ENCODE assay signal across 9 cellular contexts in genomic region chr19:2171349-2172145, GRCh38. TPM values are rescaled to one million over a fixed set of nuclear protein-coding genes. Genes with fewer than 3 reads are reported as not detected.
A peak's percentile ranks its signal among the peaks of the same experiment; 100 is the strongest.
DNase-seq lines count a peak whose midpoint lies in the region; ATAC-seq and TF ChIP-seq lines count a peak whose summit lies in the region.
"Had no signal": no experiment of that assay in that cellular context is flagged by ENCODE, and none has a peak within 500 bp of the region (broad histone marks: within the 10 kb centered on the region; RNA-seq: fewer than 3 reads in every experiment).

No MANE protein-coding gene starts in this region.

- peaks cover 100% of the 10 kb centered on the region for H3K79me2 ChIP-seq in KMS-11 (ENCODE audit: insufficient read depth, low read depth)

- CTCF ChIA-PET in CD4-positive, alpha-beta memory T cell (lab: Charles Lee; ENCODE audit: partially characterized antibody), result interaction anchor here (0.7 to 4.0 kb wide), 4 partner anchors 15 to 126 kb away, joined by 3 to 24 read pairs (median 4); no protein-coding TSS in a partner anchor

- peaks cover 49% of the 10 kb centered on the region for H3K4me1 ChIP-seq in CD4-positive, alpha-beta memory T cell (ENCODE audit: insufficient read depth, low read length)
- H3K4me1 ChIP-seq in KMS-11 (ENCODE audit: low read depth, poor library complexity, severe bottlenecking), result peaks cover 11% of the 10 kb centered on the region

- H3K9me3 ChIP-seq in CD4-positive, alpha-beta memory T cell (ENCODE audit: control insufficient read depth in 1 of 2, low read length in 2 of 2), result no peaks in the 10 kb centered on the region
- H3K9me3 ChIP-seq: HAP-1 had no signal

- no peaks in the 10 kb centered on the region for H3K27me3 Mint-ChIP-seq in CD4-positive, alpha-beta memory T cell

- no peak overlapping the region for H3K9ac ChIP-seq in KMS-11

- POLR2A ChIA-PET in CD4-positive, alpha-beta memory T cell (lab: Charles Lee; ENCODE audit: partially characterized antibody), result no interaction called here

- H3K27me3 ChIP-seq in CD4-positive, alpha-beta memory T cell (ENCODE audit: insufficient read depth, low read length), result no peaks in the 10 kb centered on the region
- no peaks in the 10 kb centered on the region for H3K27me3 ChIP-seq in KMS-11 (ENCODE audit: insufficient read depth, low read depth)

- no peak overlapping the region for H3K4me2 ChIP-seq in KMS-11

- peak; percentile 70 to 93 (median 71) for DNase-seq in CD4-positive, alpha-beta memory T cell
- DNase-seq in activated T-cell treated with anti-CD3 and anti-CD28 coated beads for 24 hours (ENCODE audit: low read depth) (peak; percentile 74), left cardiac atrium (peak; percentile 61), Kasumi-1 (lab: John Stamatoyannopoulos, UW) (no peak), NCI-H1105 (lab: John Stamatoyannopoulos, UW) (no peak)
- peak; percentile 58 to 70 (median 64) for DNase-seq in stimulated activated CD4-positive, alpha-beta T cell treated with anti-CD3 and anti-CD28 coated beads, TNF-alpha, amount 100 ng/mL, for 48 hours (ENCODE audit: low read depth in 3 of 3)

- peak; percentile 57 for ATAC-seq in GM19438 (IDR thresholded peaks at IDR 0.05; ENCODE audit: low read depth, unreplicated experiment)
- no peak for ATAC-seq in left cardiac atrium

- H3K36me3 ChIP-seq in CD4-positive, alpha-beta memory T cell (ENCODE audit: insufficient read depth, low read length), result no peaks in the 10 kb centered on the region
- no peaks in the 10 kb centered on the region for H3K36me3 ChIP-seq in KMS-11 (ENCODE audit: insufficient read depth)

- H3K27ac Mint-ChIP-seq in CD4-positive, alpha-beta memory T cell, result peak overlapping the region; percentile 53 to 85 (median 70)

- peak overlapping the region in 4 of 8 donors; percentile 23 to 55 (median 41) for H3K4me3 Mint-ChIP-seq in CD4-positive, alpha-beta memory T cell

- 0 out of 2 replicates have a peak, but pooled peaks have one; percentile 7 for TF ChIP-seq CTCF in KMS-11 (conservative IDR thresholded peaks at IDR 0.05; ENCODE audit: low read depth, low read length)

- H3K4me1 Mint-ChIP-seq in CD4-positive, alpha-beta memory T cell, result peaks cover 11 to 64% (median 32%) of the 10 kb centered on the region in 4 donors

- intact Hi-C loops in CD4-positive, alpha-beta memory T cell (cut with micrococcal nuclease), result no loop called here
- intact Hi-C loops in left cardiac atrium (cut with DNase I), result no loop called here

- peaks cover 0 to 2% of the 10 kb centered on the region in 2 donors for H3K36me3 Mint-ChIP-seq in CD4-positive, alpha-beta memory T cell

- peak overlapping the region; percentile 52 for H3K27ac ChIP-seq in CD4-positive, alpha-beta memory T cell (ENCODE audit: low read depth, low read length)
- H3K27ac ChIP-seq in KMS-11, result no peak overlapping the region

- no peak overlapping the region for H2AFZ ChIP-seq in KMS-11 (ENCODE audit: low read depth)

- no peak overlapping the region for H3K4me3 ChIP-seq in CD4-positive, alpha-beta memory T cell (ENCODE audit: low read length in 2 of 2)
- no peak overlapping the region for H3K4me3 ChIP-seq in KMS-11 (IDR thresholded peaks at IDR 0.05; ENCODE audit: insufficient read depth, low read depth, low read length)
- H3K4me3 ChIP-seq: HAP-1 had no signal

- peaks cover 27% of the 10 kb centered on the region; the same call in 1 of the 2 replicates for H4K20me1 ChIP-seq in KMS-11 (ENCODE audit: insufficient read depth)

- H3K9me3 Mint-ChIP-seq in CD4-positive, alpha-beta memory T cell, result no peaks in the 10 kb centered on the region

RNA-seq across cellular contexts. Expression of gene DOT1L, which starts 7.8 kb away (rescaled TPM):
- total RNA-seq in CD4-positive, alpha-beta memory T cell, result 10 to 100 TPM; 29.6 to 29.9 TPM
- polyA plus RNA-seq in CD4-positive, alpha-beta memory T cell, result under 1 TPM; 0.03 to 0.94 TPM
- total RNA-seq in left cardiac atrium, result 10 to 100 TPM in 1 of 2 donors, 1 to 10 TPM in 1; 9.8 to 16.2 TPM

RNA-seq across cellular contexts. Expression of gene AP3D1, which starts 20.2 kb away (rescaled TPM):
- 10 to 100 TPM; 80.6 to 87.2 TPM for total RNA-seq in CD4-positive, alpha-beta memory T cell
- 10 to 100 TPM in 1 of 2 donors, 1 to 10 TPM in 1; 6.7 to 58.9 TPM for polyA plus RNA-seq in CD4-positive, alpha-beta memory T cell
- 100 to 1,000 TPM in 1 of 2 donors, 10 to 100 TPM in 1; 80.6 to 128 TPM for total RNA-seq in left cardiac atrium

Comparison
In these comparisons a context has a peak if more than half of its experiments do, and no peak if none do; other contexts are left out.
1. DNase-seq: peak in CD4-positive, alpha-beta memory T cell (5 of 5), activated T-cell treated with anti-CD3 and anti-CD28 coated beads for 24 hours (single experiment), left cardiac atrium (single experiment) and stimulated activated CD4-positive, alpha-beta T cell treated with anti-CD3 and anti-CD28 coated beads, TNF-alpha, amount 100 ng/mL, for 48 hours (3 of 3); none in Kasumi-1 (0 of 2) and NCI-H1105 (single experiment).